In genomic region chr4:26782168-26782829, GRCh38 we compare ENCODE assay signal across 1 cellular context.
TF ChIP-seq lines count a peak whose summit lies in the region.

No MANE protein-coding gene starts in this region.

TF ChIP-seq in K562, 482 proteins besides CTCF, POLR2A, EP300 and RAD21 (continued from another document and continues in another):
- TF ChIP-seq, protein P1, sequence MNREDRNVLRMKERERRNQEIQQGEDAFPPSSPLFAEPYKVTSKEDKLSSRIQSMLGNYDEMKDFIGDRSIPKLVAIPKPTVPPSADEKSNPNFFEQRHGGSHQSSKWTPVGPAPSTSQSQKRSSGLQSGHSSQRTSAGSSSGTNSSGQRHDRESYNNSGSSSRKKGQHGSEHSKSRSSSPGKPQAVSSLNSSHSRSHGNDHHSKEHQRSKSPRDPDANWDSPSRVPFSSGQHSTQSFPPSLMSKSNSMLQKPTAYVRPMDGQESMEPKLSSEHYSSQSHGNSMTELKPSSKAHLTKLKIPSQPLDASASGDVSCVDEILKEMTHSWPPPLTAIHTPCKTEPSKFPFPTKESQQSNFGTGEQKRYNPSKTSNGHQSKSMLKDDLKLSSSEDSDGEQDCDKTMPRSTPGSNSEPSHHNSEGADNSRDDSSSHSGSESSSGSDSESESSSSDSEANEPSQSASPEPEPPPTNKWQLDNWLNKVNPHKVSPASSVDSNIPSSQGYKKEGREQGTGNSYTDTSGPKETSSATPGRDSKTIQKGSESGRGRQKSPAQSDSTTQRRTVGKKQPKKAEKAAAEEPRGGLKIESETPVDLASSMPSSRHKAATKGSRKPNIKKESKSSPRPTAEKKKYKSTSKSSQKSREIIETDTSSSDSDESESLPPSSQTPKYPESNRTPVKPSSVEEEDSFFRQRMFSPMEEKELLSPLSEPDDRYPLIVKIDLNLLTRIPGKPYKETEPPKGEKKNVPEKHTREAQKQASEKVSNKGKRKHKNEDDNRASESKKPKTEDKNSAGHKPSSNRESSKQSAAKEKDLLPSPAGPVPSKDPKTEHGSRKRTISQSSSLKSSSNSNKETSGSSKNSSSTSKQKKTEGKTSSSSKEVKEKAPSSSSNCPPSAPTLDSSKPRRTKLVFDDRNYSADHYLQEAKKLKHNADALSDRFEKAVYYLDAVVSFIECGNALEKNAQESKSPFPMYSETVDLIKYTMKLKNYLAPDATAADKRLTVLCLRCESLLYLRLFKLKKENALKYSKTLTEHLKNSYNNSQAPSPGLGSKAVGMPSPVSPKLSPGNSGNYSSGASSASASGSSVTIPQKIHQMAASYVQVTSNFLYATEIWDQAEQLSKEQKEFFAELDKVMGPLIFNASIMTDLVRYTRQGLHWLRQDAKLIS (CRISPR knock-in tag; IDR thresholded peaks at IDR 0.05) = no peak
- TF ChIP-seq ZNF316 (IDR thresholded peaks at IDR 0.05) (no peak), HDGF (IDR thresholded peaks at IDR 0.05) (no peak), SRSF3 (IDR thresholded peaks at IDR 0.05; ENCODE audit: insufficient read depth, low read length) (no peak), JUND (IDR thresholded peaks at IDR 0.05; ENCODE audit: borderline replicate concordance, low read depth, low read length) (peak; percentile 71; the same call in 1 of the 2 replicates), JUND (tag; IDR thresholded peaks at IDR 0.05; ENCODE audit: borderline replicate concordance, low read depth, low read length) (peak; percentile 58; the same call in 1 of the 3 replicates), HNRNPK (IDR thresholded peaks at IDR 0.05; ENCODE audit: low read depth, low read length, poor library complexity, severe bottlenecking) (no peak), ZC3H11A (IDR thresholded peaks at IDR 0.05; ENCODE audit: low read depth, low read length) (no peak), THAP12 (CRISPR knock-in tag; IDR thresholded peaks at IDR 0.05) (no peak), FOXM1 (IDR thresholded peaks at IDR 0.05; ENCODE audit: low read depth) (peak; percentile 78), FOXM1 (CRISPR knock-in tag; IDR thresholded peaks at IDR 0.05; ENCODE audit: low read depth) (no peak), ZNF212 (CRISPR knock-in tag; IDR thresholded peaks at IDR 0.05) (no peak), ZNF583 (CRISPR knock-in tag; IDR thresholded peaks at IDR 0.05) (no peak), ARID2 (IDR thresholded peaks at IDR 0.05) (no peak), CEBPB (tag; IDR thresholded peaks at IDR 0.05) (peak; percentile 80), ZNF507 (tag; conservative IDR thresholded peaks at IDR 0.05) (no peak), TOE1 (IDR thresholded peaks at IDR 0.05; ENCODE audit: borderline replicate concordance) (peak; percentile 88; the same call in 1 of the 2 replicates), TOE1 (CRISPR knock-in tag; IDR thresholded peaks at IDR 0.05; ENCODE audit: borderline replicate concordance, low read depth) (no peak), STAT5B (CRISPR knock-in tag; IDR thresholded peaks at IDR 0.05) (no peak), PTRF (tag; IDR thresholded peaks at IDR 0.05) (no peak), NONO (IDR thresholded peaks at IDR 0.05; ENCODE audit: low read depth in 2 of 2, low read length in 1 of 2) (no peak; a peak in 1 of 4 replicates), THRAP3 (IDR thresholded peaks at IDR 0.05; ENCODE audit: borderline replicate concordance) (no peak), ZFX (CRISPR knock-in tag; IDR thresholded peaks at IDR 0.05) (no peak), FOXK1 (CRISPR knock-in tag; IDR thresholded peaks at IDR 0.05; ENCODE audit: borderline replicate concordance) (no peak), ZBTB33 (CRISPR knock-in tag; IDR thresholded peaks at IDR 0.05) (no peak), ZNF586 (CRISPR knock-in tag; conservative IDR thresholded peaks at IDR 0.05) (no peak), GMEB1 (CRISPR knock-in tag; IDR thresholded peaks at IDR 0.05) (no peak), MBD2 (IDR thresholded peaks at IDR 0.05; ENCODE audit: borderline replicate concordance, low read depth) (peak; percentile 66), SMAD4 (CRISPR knock-in tag; conservative IDR thresholded peaks at IDR 0.05) (peak; percentile 79), ZNF639 (CRISPR knock-in tag; conservative IDR thresholded peaks at IDR 0.05 in 1 of 2, IDR thresholded peaks at IDR 0.05 in 1 of 2) (no peak), RNF219 (CRISPR knock-in tag; IDR thresholded peaks at IDR 0.05) (no peak), CBFB (CRISPR knock-in tag; IDR thresholded peaks at IDR 0.05) (no peak), SAP30 (IDR thresholded peaks at IDR 0.05; ENCODE audit: borderline replicate concordance, insufficient read depth, low read depth, low read length, poor library complexity, severe bottlenecking) (no peak), ZBTB8A (IDR thresholded peaks at IDR 0.05; ENCODE audit: partially characterized antibody) (no peak), CBX5 (IDR thresholded peaks at IDR 0.05; ENCODE audit: borderline replicate concordance, low read depth) (no peak), ZSCAN32 (CRISPR knock-in tag; IDR thresholded peaks at IDR 0.05) (no peak), ZNF24 (IDR thresholded peaks at IDR 0.05) (no peak), ZNF354B (CRISPR knock-in tag; IDR thresholded peaks at IDR 0.05) (no peak), ETS2 (tag; IDR thresholded peaks at IDR 0.05; ENCODE audit: borderline replicate concordance, poor library complexity, severe bottlenecking) (no peak), ZNF408 (CRISPR knock-in tag; IDR thresholded peaks at IDR 0.05; ENCODE audit: low read depth) (no peak), HMBOX1 (IDR thresholded peaks at IDR 0.05) (peak; percentile 90), MAZ (CRISPR knock-in tag; conservative IDR thresholded peaks at IDR 0.05 in 1 of 2, IDR thresholded peaks at IDR 0.05 in 1 of 2) (peak in 1 of 2 experiments; percentile 34; a peak in 2 of 4 replicates), ERF (CRISPR knock-in tag; IDR thresholded peaks at IDR 0.05) (no peak), PHF20 (IDR thresholded peaks at IDR 0.05; ENCODE audit: partially characterized antibody) (no peak), HDAC3 (IDR thresholded peaks at IDR 0.05; ENCODE audit: borderline replicate concordance, partially characterized antibody) (peak; percentile 65), ZNF280A (IDR thresholded peaks at IDR 0.05; ENCODE audit: low read depth, partially characterized antibody) (no peak)
- TF ChIP-seq, protein P2, sequence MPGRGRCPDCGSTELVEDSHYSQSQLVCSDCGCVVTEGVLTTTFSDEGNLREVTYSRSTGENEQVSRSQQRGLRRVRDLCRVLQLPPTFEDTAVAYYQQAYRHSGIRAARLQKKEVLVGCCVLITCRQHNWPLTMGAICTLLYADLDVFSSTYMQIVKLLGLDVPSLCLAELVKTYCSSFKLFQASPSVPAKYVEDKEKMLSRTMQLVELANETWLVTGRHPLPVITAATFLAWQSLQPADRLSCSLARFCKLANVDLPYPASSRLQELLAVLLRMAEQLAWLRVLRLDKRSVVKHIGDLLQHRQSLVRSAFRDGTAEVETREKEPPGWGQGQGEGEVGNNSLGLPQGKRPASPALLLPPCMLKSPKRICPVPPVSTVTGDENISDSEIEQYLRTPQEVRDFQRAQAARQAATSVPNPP (IDR thresholded peaks at IDR 0.05; ENCODE audit: borderline replicate concordance, insufficient read depth, insufficient read length) = no peak
- TF ChIP-seq, protein P3, sequence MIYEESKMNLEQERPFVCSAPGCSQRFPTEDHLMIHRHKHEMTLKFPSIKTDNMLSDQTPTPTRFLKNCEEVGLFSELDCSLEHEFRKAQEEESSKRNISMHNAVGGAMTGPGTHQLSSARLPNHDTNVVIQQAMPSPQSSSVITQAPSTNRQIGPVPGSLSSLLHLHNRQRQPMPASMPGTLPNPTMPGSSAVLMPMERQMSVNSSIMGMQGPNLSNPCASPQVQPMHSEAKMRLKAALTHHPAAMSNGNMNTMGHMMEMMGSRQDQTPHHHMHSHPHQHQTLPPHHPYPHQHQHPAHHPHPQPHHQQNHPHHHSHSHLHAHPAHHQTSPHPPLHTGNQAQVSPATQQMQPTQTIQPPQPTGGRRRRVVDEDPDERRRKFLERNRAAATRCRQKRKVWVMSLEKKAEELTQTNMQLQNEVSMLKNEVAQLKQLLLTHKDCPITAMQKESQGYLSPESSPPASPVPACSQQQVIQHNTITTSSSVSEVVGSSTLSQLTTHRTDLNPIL (CRISPR knock-in tag; IDR thresholded peaks at IDR 0.05) = no peak
